In genomic region chr1:116909511-116910378, GRCh38 we compare ENCODE assay signal across 8 cellular contexts. TPM values are rescaled to one million over a fixed set of nuclear protein-coding genes. Genes with fewer than 3 reads are reported as not detected.
A peak's percentile ranks its signal among the peaks of the same experiment; 100 is the strongest.
DNase-seq lines count a peak whose midpoint lies in the region; ATAC-seq and TF ChIP-seq lines count a peak whose summit lies in the region.

Gene PTGFRN (plus strand): TSS chr1:116909916. CDS start chr1:116910204, 288 bp downstream.

- H3K36me3 ChIP-seq in gastroesophageal sphincter: no peaks in the 10 kb centered on the region

- DNase-seq in NCI-H524 (lab: John Stamatoyannopoulos, UW) (peak; percentile 15 to 39), NCI-H524 treated with DMSO at 0.1 percent for 48 hours (lab: John Stamatoyannopoulos, UW) (no peak), NCI-H748 (lab: John Stamatoyannopoulos, UW; ENCODE audit: unreplicated experiment) (peak; percentile 72), neural crest cell (ENCODE audit: low read depth, low spot score) (peak; percentile 54), ureter (ENCODE audit: low spot score) (peak; percentile 75)
- DNase-seq in activated naive CD4-positive, alpha-beta T cell treated with anti-CD3 and anti-CD28 coated beads, Interleukin-2, amount 50 U/mL, for 16 hours: peak; percentile 44

- peaks cover 0 to 59% (median 16%) of the 10 kb centered on the region in 3 donors for H3K4me1 ChIP-seq in gastroesophageal sphincter

- peak within 1 kb of the TSS; percentile 78 to 97 (median 96) for H3K27ac ChIP-seq in gastroesophageal sphincter

- H3K27ac Mint-ChIP-seq in neural crest cell (ENCODE audit: unreplicated experiment): peak within 1 kb of the TSS; percentile 72

- WGBS in gastroesophageal sphincter (ENCODE audit: low coverage in 1 of 2), 2 donors: no CpG with 5 or more reads among the region's 86 CpGs

- TF ChIP-seq POLR2A in gastroesophageal sphincter (IDR thresholded peaks at IDR 0.05): peak; percentile 65 to 72

- no peaks in the 10 kb centered on the region for H3K36me3 Mint-ChIP-seq in neural crest cell (ENCODE audit: low read depth)

- H3K4me3 ChIP-seq in gastroesophageal sphincter: peak within 1 kb of the TSS; percentile 48 to 78

- TF ChIP-seq CTCF in gastroesophageal sphincter (IDR thresholded peaks at IDR 0.05) (no peak), neural crest cell (conservative IDR thresholded peaks at IDR 0.05) (no peak)

- no peaks in the 10 kb centered on the region for H3K9me3 ChIP-seq in gastroesophageal sphincter

- H3K9me3 Mint-ChIP-seq in neural crest cell: no peaks in the 10 kb centered on the region

- no peaks in the 10 kb centered on the region for H3K27me3 Mint-ChIP-seq in neural crest cell (ENCODE audit: low read depth)

- peaks cover 13% of the 10 kb centered on the region for H3K4me1 Mint-ChIP-seq in neural crest cell

- no peak for TF ChIP-seq EP300 in gastroesophageal sphincter (IDR thresholded peaks at IDR 0.05)

- peak within 1 kb of the TSS; percentile 95 for H3K4me3 Mint-ChIP-seq in neural crest cell

- H3K27me3 ChIP-seq in gastroesophageal sphincter: no peaks in the 10 kb centered on the region

- ATAC-seq in gastroesophageal sphincter (peak; percentile 80), GM21367 (IDR thresholded peaks at IDR 0.05; ENCODE audit: unreplicated experiment) (no peak)

RNA-seq across cellular contexts. Expression of gene PTGFRN, which starts in this region (rescaled TPM):
- 100 to 1,000 TPM in 2 of 4 donors, 10 to 100 TPM in 2; 60.0 to 166 (median 101) TPM for total RNA-seq in gastroesophageal sphincter
- total RNA-seq in neural crest cell: 35.6 and 42.5 TPM in 2 replicates
- 103 TPM for total RNA-seq in ureter
